9 cellular contexts compared by ENCODE assay signal in the genomic region with DNA sequence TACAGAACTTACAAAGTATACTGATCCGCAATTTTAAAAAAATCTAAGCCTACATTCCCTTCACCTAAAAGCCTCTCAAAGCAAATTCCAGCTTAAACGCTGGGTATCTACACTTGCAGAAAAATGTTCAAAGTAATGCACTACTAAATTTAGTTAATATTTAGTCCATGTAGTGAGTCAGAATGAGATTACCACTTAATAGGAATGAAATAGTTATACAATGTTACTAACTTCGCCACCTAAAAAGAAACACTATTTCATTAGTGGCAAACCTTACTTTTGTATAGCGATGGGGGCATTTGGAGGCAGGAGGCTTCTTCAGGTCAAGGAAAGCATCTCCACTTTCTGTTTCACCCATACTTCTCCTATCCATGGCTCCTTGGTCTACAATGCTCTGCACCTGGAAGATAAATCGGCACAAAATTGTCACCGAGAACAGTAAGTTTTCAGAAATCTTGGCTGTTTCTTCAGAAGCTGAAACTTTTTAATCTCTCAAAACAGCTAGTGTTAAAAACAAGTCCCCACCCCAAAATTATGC. TPM values are rescaled to one million over a fixed set of nuclear protein-coding genes. Genes with fewer than 3 reads are reported as not detected.
DNase-seq lines count a peak whose midpoint lies in the region; ATAC-seq, FAIRE-seq and TF ChIP-seq lines count a peak whose summit lies in the region.
"Had no signal": no experiment of that assay in that cellular context is flagged by ENCODE, and none has a peak within 500 bp of the region (broad histone marks: within the 10 kb centered on the region; RNA-seq: fewer than 3 reads in every experiment).

No MANE protein-coding gene starts in this region.

- peaks cover 31% of the 10 kb centered on the region for H3K4me1 ChIP-seq in keratinocyte (ENCODE audit: control insufficient read depth, extremely low read depth, insufficient read depth, low read length)
- H3K4me1 ChIP-seq in thoracic aorta (ENCODE audit: control insufficient read depth in 1 of 2, low read depth in 2 of 2): peaks cover 21 to 28% of the 10 kb centered on the region in 2 donors

- peak overlapping the region; percentile 71 for H3K27ac Mint-ChIP-seq in activated CD8-positive, alpha-beta memory T cell treated with anti-CD3 and anti-CD28 coated beads, Interleukin-2, amount 10 ng/mL, durations not matched to agents 7 days and 5 days
- H3K27ac Mint-ChIP-seq in activated CD8-positive, alpha-beta T cell treated with anti-CD3 and anti-CD28 coated beads, Interleukin-2, amount 10 ng/mL, durations not matched to agents 7 days and 5 days: peak overlapping the region; percentile 71

- H3K36me3 Mint-ChIP-seq in activated CD8-positive, alpha-beta memory T cell treated with anti-CD3 and anti-CD28 coated beads, Interleukin-2, amount 10 ng/mL, durations not matched to agents 7 days and 5 days: peaks cover 33% of the 10 kb centered on the region
- H3K36me3 Mint-ChIP-seq in activated CD8-positive, alpha-beta T cell treated with anti-CD3 and anti-CD28 coated beads, Interleukin-2, amount 10 ng/mL, durations not matched to agents 7 days and 5 days (ENCODE audit: low read depth): peaks cover 41% of the 10 kb centered on the region

- H3K4me2 ChIP-seq in keratinocyte (ENCODE audit: control insufficient read depth, extremely low read depth, insufficient read depth, low read depth, low read length): peak overlapping the region; percentile 96

- no peak overlapping the region for H2AFZ ChIP-seq in keratinocyte (ENCODE audit: control insufficient read depth, low read length)

- POLR2A ChIA-PET in activated CD8-positive, alpha-beta T cell treated with anti-CD3 and anti-CD28 coated beads, Interleukin-2, amount 10 ng/mL, durations not matched to agents 7 days and 5 days (lab: Charles Lee): interaction anchor here (1.3 to 1.4 kb wide), 2 partner anchors 8 to 10 kb away, joined by 3 to 7 read pairs; no protein-coding TSS in a partner anchor

- peak overlapping the region; percentile 95 for H3K9ac ChIP-seq in keratinocyte (ENCODE audit: control insufficient read depth, extremely low read depth, insufficient read depth, low read length)

- peak overlapping the region; percentile 77 for H3K4me3 Mint-ChIP-seq in activated CD8-positive, alpha-beta memory T cell treated with anti-CD3 and anti-CD28 coated beads, Interleukin-2, amount 10 ng/mL, durations not matched to agents 7 days and 5 days
- H3K4me3 Mint-ChIP-seq in activated CD8-positive, alpha-beta T cell treated with anti-CD3 and anti-CD28 coated beads, Interleukin-2, amount 10 ng/mL, durations not matched to agents 7 days and 5 days: peak overlapping the region; percentile 73

- CTCF ChIA-PET in activated CD8-positive, alpha-beta memory T cell treated with anti-CD3 and anti-CD28 coated beads, Interleukin-2, amount 10 ng/mL, durations not matched to agents 7 days and 5 days (lab: Charles Lee): interaction anchor here (1.3 to 1.6 kb wide), 3 partner anchors 10 to 455 kb away, joined by 3 to 7 read pairs (median 3); no protein-coding TSS in a partner anchor
- CTCF ChIA-PET in activated CD8-positive, alpha-beta T cell treated with anti-CD3 and anti-CD28 coated beads, Interleukin-2, amount 10 ng/mL, durations not matched to agents 7 days and 5 days (lab: Charles Lee): interaction anchor here (0.7 to 1.9 kb wide), 7 partner anchors 9 to 146 kb away, joined by 3 to 8 read pairs (median 4); no protein-coding TSS in a partner anchor

- no peaks in the 10 kb centered on the region for H3K27me3 Mint-ChIP-seq in activated CD8-positive, alpha-beta memory T cell treated with anti-CD3 and anti-CD28 coated beads, Interleukin-2, amount 10 ng/mL, durations not matched to agents 7 days and 5 days
- no peaks in the 10 kb centered on the region for H3K27me3 Mint-ChIP-seq in activated CD8-positive, alpha-beta T cell treated with anti-CD3 and anti-CD28 coated beads, Interleukin-2, amount 10 ng/mL, durations not matched to agents 7 days and 5 days (ENCODE audit: low read depth)

- H3K4me3 ChIP-seq in keratinocyte (ENCODE audit: control insufficient read depth in 2 of 3, extremely low read depth in 1 of 3, insufficient read depth in 2 of 3, low read depth in 1 of 3, low read length in 3 of 3) (peak overlapping the region; percentile 55 to 97 (median 87)), thoracic aorta (peak overlapping the region; percentile 83)

- no peaks in the 10 kb centered on the region for H4K20me1 ChIP-seq in keratinocyte (ENCODE audit: control insufficient read depth, extremely low read depth, insufficient read depth, low read length)

- H3K9me3 ChIP-seq in keratinocyte (ENCODE audit: control insufficient read depth, low read depth, low read length): no peaks in the 10 kb centered on the region
- H3K9me3 ChIP-seq in thoracic aorta: no peaks in the 10 kb centered on the region

- peak overlapping the region; percentile 61 for H3K27ac ChIP-seq in keratinocyte (ENCODE audit: control insufficient read depth, insufficient read depth, low read length)
- peak overlapping the region; percentile 96 to 97 for H3K27ac ChIP-seq in thoracic aorta

- FAIRE-seq in keratinocyte (lab: Jason Lieb, UNC): no peak
- FAIRE-seq: D721Med had no signal

- H3K36me3 ChIP-seq in keratinocyte (ENCODE audit: control insufficient read depth in 2 of 2, extremely low read depth in 1 of 2, insufficient read depth in 2 of 2, low read length in 2 of 2): peaks cover 4 to 13% of the 10 kb centered on the region in 2 experiments
- peaks cover 13% of the 10 kb centered on the region for H3K36me3 ChIP-seq in thoracic aorta

- dilution Hi-C loops in keratinocyte (cut with MboI; ENCODE audit: extremely low pct_ligation_motif_present, low sequenced_read_pairs): no loop called here

- ATAC-seq in activated CD8-positive, alpha-beta memory T cell treated with anti-CD3 and anti-CD28 coated beads, Interleukin-2, amount 10 ng/mL, durations not matched to agents 7 days and 5 days: no peak
- ATAC-seq in activated CD8-positive, alpha-beta T cell treated with anti-CD3 and anti-CD28 coated beads, Interleukin-2, amount 10 ng/mL, durations not matched to agents 7 days and 5 days: no peak
- ATAC-seq in thoracic aorta (ENCODE audit: insufficient number of reproducible peaks, low FRiP score, low read depth): no peak

- H3K4me1 Mint-ChIP-seq in activated CD8-positive, alpha-beta memory T cell treated with anti-CD3 and anti-CD28 coated beads, Interleukin-2, amount 10 ng/mL, durations not matched to agents 7 days and 5 days: peaks cover 48% of the 10 kb centered on the region
- H3K4me1 Mint-ChIP-seq in activated CD8-positive, alpha-beta T cell treated with anti-CD3 and anti-CD28 coated beads, Interleukin-2, amount 10 ng/mL, durations not matched to agents 7 days and 5 days (ENCODE audit: low read depth): peaks cover 46% of the 10 kb centered on the region

- H3K79me2 ChIP-seq in keratinocyte (ENCODE audit: control insufficient read depth, insufficient read depth, low read length): peaks cover 51% of the 10 kb centered on the region

- H3K9me3 Mint-ChIP-seq in activated CD8-positive, alpha-beta memory T cell treated with anti-CD3 and anti-CD28 coated beads, Interleukin-2, amount 10 ng/mL, durations not matched to agents 7 days and 5 days (ENCODE audit: low read depth): no peaks in the 10 kb centered on the region
- H3K9me3 Mint-ChIP-seq in activated CD8-positive, alpha-beta T cell treated with anti-CD3 and anti-CD28 coated beads, Interleukin-2, amount 10 ng/mL, durations not matched to agents 7 days and 5 days (ENCODE audit: insufficient read depth): no peaks in the 10 kb centered on the region

- H3K9me1 ChIP-seq in keratinocyte (ENCODE audit: control insufficient read depth, extremely low read depth, insufficient read depth, low read length): no peaks in the 10 kb centered on the region

- TF ChIP-seq CTCF in keratinocyte (optimal IDR thresholded peaks at IDR 0.05 in 1 of 3, IDR thresholded peaks at IDR 0.05 in 1 of 3, conservative IDR thresholded peaks at IDR 0.05 in 1 of 3; ENCODE audit: extremely low read depth in 1 of 3, insufficient read depth in 2 of 3, low read length in 3 of 3) (no peak), thoracic aorta (IDR thresholded peaks at IDR 0.05) (no peak)

- no peaks in the 10 kb centered on the region for H3K27me3 ChIP-seq in keratinocyte (ENCODE audit: control insufficient read depth, extremely low read depth, insufficient read depth, low read length)
- no peaks in the 10 kb centered on the region for H3K27me3 ChIP-seq in thoracic aorta (replicated peaks; ENCODE audit: insufficient read depth)

- no peak for DNase-seq in activated CD8-positive, alpha-beta memory T cell treated with anti-CD3 and anti-CD28 coated beads, Interleukin-2, amount 10 ng/mL, durations not matched to agents 7 days and 5 days
- no peak for DNase-seq in activated CD8-positive, alpha-beta memory T cell treated with anti-CD3 and anti-CD28 coated beads, Interleukin-2, amount 50 U/mL, for 48 hours
- no peak for DNase-seq in activated CD8-positive, alpha-beta T cell treated with anti-CD3 and anti-CD28 coated beads, Interleukin-2, amount 10 ng/mL, durations not matched to agents 7 days and 5 days
- DNase-seq in keratinocyte (ENCODE audit: low read depth, low spot score) (no peak), thoracic aorta (ENCODE audit: low spot score) (no peak), SHP77 (lab: John Stamatoyannopoulos, UW) (no peak), NCI-H2107 treated with DMSO at 0.1 percent for 48 hours (lab: John Stamatoyannopoulos, UW; ENCODE audit: unreplicated experiment) (no peak), NCI-H774 (lab: John Stamatoyannopoulos, UW) (no peak)

RNA-seq across cellular contexts. Expression of a gene that starts 1.2 kb away (rescaled TPM):
- total RNA-seq in activated CD8-positive, alpha-beta memory T cell treated with anti-CD3 and anti-CD28 coated beads, Interleukin-2, amount 10 ng/mL, durations not matched to agents 7 days and 5 days: 10 to 100 TPM; 39.1 to 50.4 TPM
- 10 to 100 TPM; 34.6 to 39.3 TPM for total RNA-seq in activated CD8-positive, alpha-beta T cell treated with anti-CD3 and anti-CD28 coated beads, Interleukin-2, amount 10 ng/mL, durations not matched to agents 7 days and 5 days
- 9.9 to 16.4 TPM (median 14.4 TPM) in 3 replicates for polyA plus RNA-seq in keratinocyte
- polyA plus RNA-seq in keratinocyte (2011; ENCODE audit: low read depth): 11.5 TPM
- 11.5 and 13.0 TPM in 2 replicates for polyA plus RNA-seq in keratinocyte (2011; cell fraction: cytosol; rRNA removed)
- polyA plus RNA-seq in keratinocyte (2011; cell fraction: nucleus; rRNA removed): 30.2 and 34.7 TPM in 2 replicates
- polyA plus RNA-seq in keratinocyte (2012; ENCODE audit: low replicate concordance): 13.2 and 17.1 TPM in 2 replicates
- polyA minus RNA-seq in keratinocyte: 13.2 to 21.5 TPM (median 18.1 TPM) in 3 replicates
- 9.2 TPM for polyA minus RNA-seq in keratinocyte (2011; cell fraction: cytosol; rRNA and poly(A)+ RNA removed)
- polyA minus RNA-seq in keratinocyte (2011; cell fraction: nucleus; rRNA and poly(A)+ RNA removed): 13.9 and 20.4 TPM in 2 replicates
- 10 to 100 TPM; 10.6 to 20.6 TPM for total RNA-seq in thoracic aorta

RNA-seq across cellular contexts. Expression of a gene that starts 7.9 kb away (rescaled TPM):
- 100 to 1,000 TPM; 150 to 192 TPM for total RNA-seq in activated CD8-positive, alpha-beta memory T cell treated with anti-CD3 and anti-CD28 coated beads, Interleukin-2, amount 10 ng/mL, durations not matched to agents 7 days and 5 days
- total RNA-seq in activated CD8-positive, alpha-beta T cell treated with anti-CD3 and anti-CD28 coated beads, Interleukin-2, amount 10 ng/mL, durations not matched to agents 7 days and 5 days: 100 to 1,000 TPM; 136 to 141 TPM
- 6.6 to 12.0 TPM (median 10.7 TPM) in 3 replicates for polyA plus RNA-seq in keratinocyte
- 7.3 TPM for polyA plus RNA-seq in keratinocyte (2011; ENCODE audit: low read depth)
- polyA plus RNA-seq in keratinocyte (2011; cell fraction: cytosol; rRNA removed): 2.5 and 2.7 TPM in 2 replicates
- polyA plus RNA-seq in keratinocyte (2011; cell fraction: nucleus; rRNA removed): 58.3 and 59.4 TPM in 2 replicates
- polyA plus RNA-seq in keratinocyte (2012; ENCODE audit: low replicate concordance): 5.8 and 9.0 TPM in 2 replicates
- 11.3 to 27.6 TPM (median 26.5 TPM) in 3 replicates for polyA minus RNA-seq in keratinocyte
- 8.8 TPM for polyA minus RNA-seq in keratinocyte (2011; cell fraction: cytosol; rRNA and poly(A)+ RNA removed)
- 22.3 and 30.6 TPM in 2 replicates for polyA minus RNA-seq in keratinocyte (2011; cell fraction: nucleus; rRNA and poly(A)+ RNA removed)
- total RNA-seq in thoracic aorta: 10 to 100 TPM; 25.0 to 59.9 TPM
